ENCODE assay signal across 1 cellular context in the genomic region with DNA sequence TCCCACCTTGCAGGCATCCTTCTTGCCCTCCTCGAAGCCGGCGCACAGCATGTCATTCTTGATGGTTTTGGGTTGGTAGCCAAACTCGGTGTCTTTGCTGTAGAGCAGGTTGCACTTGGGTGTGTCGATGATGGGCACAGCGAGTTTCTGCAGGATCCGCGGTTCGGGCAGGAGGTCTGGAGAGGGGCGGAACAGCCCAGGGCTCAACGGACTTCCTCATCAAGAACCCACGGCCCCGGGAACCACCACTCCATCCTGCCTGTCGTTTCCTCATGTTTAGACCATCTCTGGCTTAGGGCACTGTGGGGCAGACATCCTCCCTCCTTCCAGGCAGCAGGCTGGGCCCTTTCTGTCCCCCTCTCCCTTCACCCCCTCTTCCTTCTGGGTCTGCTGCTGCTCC.
TF ChIP-seq lines count a peak whose summit lies in the region.

No MANE protein-coding gene starts in this region.

TF ChIP-seq in IMR-90, 13 proteins besides CTCF, POLR2A, EP300 and RAD21:
- TF ChIP-seq CEBPB (IDR thresholded peaks at IDR 0.05; ENCODE audit: low read depth, low read length) = no peak
